ENCODE assay signal across 13 cellular contexts in the genomic region with DNA sequence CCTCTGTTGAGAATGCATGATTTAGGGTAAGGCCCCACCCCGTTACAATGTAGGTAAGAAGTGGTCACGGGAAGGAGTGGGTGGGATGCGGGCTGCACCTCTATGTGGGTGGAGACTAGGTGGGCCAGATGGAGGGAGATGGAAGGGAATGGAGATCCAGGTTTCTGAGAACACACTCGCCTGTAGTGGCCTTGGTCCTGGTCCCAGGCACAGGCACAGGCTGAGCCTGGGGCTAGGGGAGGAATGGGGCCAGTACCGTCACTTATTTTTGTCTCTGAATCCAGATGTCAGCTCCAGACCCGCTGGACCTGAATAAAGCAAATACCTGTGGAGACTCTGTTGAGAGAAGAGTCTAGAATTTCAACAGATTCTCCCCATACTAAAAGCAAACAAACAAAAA. TPM values are rescaled to one million over a fixed set of nuclear protein-coding genes. Genes with fewer than 3 reads are reported as not detected.
A peak's percentile ranks its signal among the peaks of the same experiment; 100 is the strongest.
DNase-seq lines count a peak whose midpoint lies in the region; ATAC-seq and TF ChIP-seq lines count a peak whose summit lies in the region.
"Had no signal": no experiment of that assay in that cellular context is flagged by ENCODE, and none has a peak within 500 bp of the region (broad histone marks: within the 10 kb centered on the region; RNA-seq: fewer than 3 reads in every experiment).

No MANE protein-coding gene starts in this region.

- intact Hi-C loops in MCF 10A (cut with micrococcal nuclease) (no loop called here), lower lobe of right lung (cut with DNase I) (no loop called here), spleen (cut with DNase I; ENCODE audit: low total_unique reads) (loop anchor here (5.0 kb wide), 1 partner anchor 271 kb away; no protein-coding TSS in a partner anchor)

- no TSS peak for BruUV-seq in MCF 10A (replicated peaks; lab: Mats Ljungman, UMichigan)

- CTCF ChIA-PET in MCF 10A (lab: Yijun Ruan, JAX), result interaction anchor here (0.6 to 9.8 kb wide), 7 partner anchors 13 to 272 kb away, joined by 3 to 109 read pairs (median 4); no protein-coding TSS in a partner anchor
- CTCF ChIA-PET in CD8-positive, alpha-beta memory T cell (lab: Charles Lee), result no interaction called here

- POLR2A ChIA-PET in MCF 10A (lab: Yijun Ruan, JAX), result interaction anchor here (0.5 to 1.6 kb wide), 6 partner anchors 10 to 1702 kb away, joined by 3 to 5 read pairs (median 4); no protein-coding TSS in a partner anchor
- POLR2A ChIA-PET in CD8-positive, alpha-beta memory T cell (lab: Charles Lee), result no interaction called here

- H3K27me3 ChIP-seq in lower lobe of right lung (ENCODE audit: low read depth) (no peaks in the 10 kb centered on the region), spleen (replicated peaks in 1 of 7) (no peaks in the 10 kb centered on the region)
- H3K27me3 ChIP-seq in CD8-positive, alpha-beta memory T cell (ENCODE audit: insufficient read depth, low read length, poor library complexity, severe bottlenecking), result no peaks in the 10 kb centered on the region
- H3K27me3 ChIP-seq: ovary had no signal

- no peak for ATAC-seq in lower lobe of right lung
- no peak for ATAC-seq in HG03097 (IDR thresholded peaks at IDR 0.05; ENCODE audit: low FRiP score, unreplicated experiment)

- peaks cover 38% of the 10 kb centered on the region for H3K4me1 Mint-ChIP-seq in MCF 10A (ENCODE audit: insufficient read depth, unreplicated experiment)
- peaks cover 19 to 29% (median 27%) of the 10 kb centered on the region in 3 donors for H3K4me1 Mint-ChIP-seq in CD8-positive, alpha-beta memory T cell

- H3K4me3 ChIP-seq in lower lobe of right lung, result peak overlapping the region; percentile 12
- H3K4me3 ChIP-seq in spleen, result no peak overlapping the region
- H3K4me3 ChIP-seq in CD8-positive, alpha-beta memory T cell (ENCODE audit: low read length), result no peak overlapping the region
- H3K4me3 ChIP-seq: ovary had no signal

- peaks cover under 1% of the 10 kb centered on the region for H3K36me3 ChIP-seq in lower lobe of right lung
- H3K36me3 ChIP-seq in spleen, result peaks cover 0 to under 1% (median 0%) of the 10 kb centered on the region in 6 donors
- H3K36me3 ChIP-seq in CD8-positive, alpha-beta memory T cell (ENCODE audit: insufficient read depth, low read length), result no peaks in the 10 kb centered on the region
- H3K36me3 ChIP-seq: ovary had no signal

- DNase-seq in GM03348 (ENCODE audit: low spot score) (peak; percentile 62), MCF 10A (ENCODE audit: unreplicated experiment) (peak; percentile 18), lower lobe of right lung (no peak), spleen (no peak), HUDEP-2 (lab: John Stamatoyannopoulos, UW; ENCODE audit: unreplicated experiment in 76 of 76) (no peak)
- DNase-seq in stimulated activated CD8-positive, alpha-beta memory T cell treated with anti-CD3 and anti-CD28 coated beads, Interleukin-4, amount 100 ng/mL, for 48 hours, result no peak
- DNase-seq in CD8-positive, alpha-beta memory T cell, result no peak
- DNase-seq: activated B cell treated with CpG ODN at 0.5 μM for 24 hours; activated effector memory CD4-positive, alpha-beta T cell treated with anti-CD3 and anti-CD28 coated beads, Interleukin-2, amount 50 U/mL, for 16 hours; C1 segment of cervical spinal cord had no signal

- peak overlapping the region; percentile 61 for H3K27ac Mint-ChIP-seq in MCF 10A (ENCODE audit: low read depth, unreplicated experiment)
- H3K27ac Mint-ChIP-seq in CD8-positive, alpha-beta memory T cell, result peak overlapping the region in 2 of 8 donors; percentile 5 to 73
- H3K27ac Mint-ChIP-seq: activated B cell treated with CpG ODN at 0.5 μM for 24 hours had no signal

- peak overlapping the region; percentile 41 for H3K4me3 Mint-ChIP-seq in MCF 10A (ENCODE audit: unreplicated experiment)
- H3K4me3 Mint-ChIP-seq in CD8-positive, alpha-beta memory T cell, result no peak overlapping the region
- H3K4me3 Mint-ChIP-seq: activated B cell treated with CpG ODN at 0.5 μM for 24 hours had no signal

- no peaks in the 10 kb centered on the region for H3K27me3 Mint-ChIP-seq in MCF 10A (ENCODE audit: insufficient read depth, unreplicated experiment)
- peaks cover 0 to 3% of the 10 kb centered on the region in 2 donors for H3K27me3 Mint-ChIP-seq in CD8-positive, alpha-beta memory T cell
- H3K27me3 Mint-ChIP-seq: activated B cell treated with CpG ODN at 0.5 μM for 24 hours had no signal

- H3K4me1 ChIP-seq in lower lobe of right lung, result peaks cover 47% of the 10 kb centered on the region
- peaks cover 11 to 61% (median 31%) of the 10 kb centered on the region in 6 donors for H3K4me1 ChIP-seq in spleen
- peaks cover 13% of the 10 kb centered on the region for H3K4me1 ChIP-seq in CD8-positive, alpha-beta memory T cell (ENCODE audit: insufficient read depth, low read length)

- H3K27ac ChIP-seq in lower lobe of right lung (peak overlapping the region; percentile 80), spleen (peak overlapping the region; percentile 35 to 80 (median 68))
- H3K27ac ChIP-seq in CD8-positive, alpha-beta memory T cell (ENCODE audit: low read depth, low read length), result no peak overlapping the region
- H3K27ac ChIP-seq: KMS-11 had no signal

- TF ChIP-seq POLR2A in spleen (IDR thresholded peaks at IDR 0.05), result no peak

- H3K9me3 Mint-ChIP-seq in MCF 10A (ENCODE audit: unreplicated experiment), result no peaks in the 10 kb centered on the region
- H3K9me3 Mint-ChIP-seq in CD8-positive, alpha-beta memory T cell, result no peaks in the 10 kb centered on the region
- H3K9me3 Mint-ChIP-seq: activated B cell treated with CpG ODN at 0.5 μM for 24 hours had no signal

- no peak for TF ChIP-seq CTCF in MCF 10A (IDR thresholded peaks at IDR 0.05; ENCODE audit: unreplicated experiment)
- TF ChIP-seq CTCF in lower lobe of right lung (IDR thresholded peaks at IDR 0.05), result no peak
- no peak for TF ChIP-seq CTCF in spleen (IDR thresholded peaks at IDR 0.05 in 8 of 11, conservative IDR thresholded peaks at IDR 0.05 in 3 of 11)

- 74 to 87% (median 80%) methylated on average over 6 of the region's 6 CpGs for WGBS in spleen, 5 donors

- H3K9me3 ChIP-seq in lower lobe of right lung, result no peaks in the 10 kb centered on the region
- H3K9me3 ChIP-seq in spleen, result no peaks in the 10 kb centered on the region
- no peaks in the 10 kb centered on the region for H3K9me3 ChIP-seq in CD8-positive, alpha-beta memory T cell (ENCODE audit: low read length)
- H3K9me3 ChIP-seq: ovary had no signal

- H3K36me3 Mint-ChIP-seq in MCF 10A (ENCODE audit: insufficient read depth, unreplicated experiment), result no peaks in the 10 kb centered on the region
- peaks cover 0 to 2% (median 0%) of the 10 kb centered on the region in 3 donors for H3K36me3 Mint-ChIP-seq in CD8-positive, alpha-beta memory T cell

RNA-seq across cellular contexts. Expression of a gene that starts 31.5 kb away (rescaled TPM):
- not detected in 2 replicates for total RNA-seq in MCF 10A (2022)
- total RNA-seq in lower lobe of right lung, result not detected
- total RNA-seq in spleen, result under 1 TPM in 2 of 7 donors, not detected in 5; 0.35 to 0.61 TPM
- polyA plus RNA-seq in spleen, result under 1 TPM in 1 of 3 donors, not detected in 2; 0.03 TPM
- under 1 TPM in 1 of 2 experiments, not detected in 1; 0.07 TPM for total RNA-seq in CD8-positive, alpha-beta memory T cell
- not detected for polyA plus RNA-seq in CD8-positive, alpha-beta memory T cell
- total RNA-seq: activated B cell treated with CpG ODN at 0.5 μM for 24 hours had no signal

RNA-seq across cellular contexts. Expression of a gene that starts 56.3 kb away (rescaled TPM):
- total RNA-seq in MCF 10A (2022) (33.4 and 33.9 TPM in 2 replicates), lower lobe of right lung (79.4 TPM), spleen (100 to 1,000 TPM in 2 of 7 donors, 10 to 100 TPM in 5; 79.5 to 127 (median 88.4) TPM)
- 10 to 100 TPM; 17.5 to 34.6 (median 26.1) TPM for polyA plus RNA-seq in spleen
- total RNA-seq in CD8-positive, alpha-beta memory T cell, result 10 to 100 TPM; 35.5 to 37.4 TPM
- polyA plus RNA-seq in CD8-positive, alpha-beta memory T cell, result 32.3 TPM

RNA-seq across cellular contexts. Expression of a gene that starts 58.7 kb away (rescaled TPM):
- total RNA-seq in MCF 10A (2022), result 12.0 and 17.6 TPM in 2 replicates
- 16.3 TPM for total RNA-seq in lower lobe of right lung
- 10 to 100 TPM in 3 of 7 donors, 1 to 10 TPM in 4; 9.0 to 15.2 (median 9.6) TPM for total RNA-seq in spleen
- polyA plus RNA-seq in spleen, result 10 to 100 TPM in 2 of 3 donors, 1 to 10 TPM in 1; 8.2 to 12.4 (median 10.4) TPM
- 10 to 100 TPM; 13.2 to 13.3 TPM for total RNA-seq in CD8-positive, alpha-beta memory T cell
- 8.6 TPM for polyA plus RNA-seq in CD8-positive, alpha-beta memory T cell

Comparison
In these comparisons a context has a peak if more than half of its experiments do, and no peak if none do; other contexts are left out.
1. DNase-seq: peak in GM03348 (single experiment) and MCF 10A (single experiment); none in lower lobe of right lung (single experiment), spleen (single experiment), stimulated activated CD8-positive, alpha-beta memory T cell treated with anti-CD3 and anti-CD28 coated beads, Interleukin-4, amount 100 ng/mL, for 48 hours (single experiment), CD8-positive, alpha-beta memory T cell (0 of 5) and HUDEP-2 (0 of 76).